8 cellular contexts compared by ENCODE assay signal in genomic region chr4:76949293-76950051, GRCh38.
DNase-seq lines count a peak whose midpoint lies in the region; ATAC-seq and TF ChIP-seq lines count a peak whose summit lies in the region.

TSS of gene SEPTIN11 (plus strand) at chr4:76949752. CDS start at chr4:76949904, 152 bp downstream.

- DNase-seq in AG08395 (ENCODE audit: low spot score) (peak; percentile 96), NCI-H345 (lab: John Stamatoyannopoulos, UW) (peak; percentile 70), caudate nucleus (lab: John Stamatoyannopoulos, UW) (peak in 60 of 61 donors; percentile 16 to 93 (median 86)), iris pigment epithelial cell (ENCODE audit: low read depth) (peak; percentile 96)
- DNase-seq in activated CD4-positive, CD25-positive, alpha-beta regulatory T cell (lab: John Stamatoyannopoulos, UW) = peak; percentile 70 to 73 (median 72)
- DNase-seq in stimulated activated CD4-positive, alpha-beta T cell treated with anti-CD3 and anti-CD28 coated beads, Interleukin-12 subunit alpha, Interleukin-12 subunit beta, amount 100 ng/mL, for 24 hours (ENCODE audit: low read depth in 2 of 2) = peak; percentile 53 to 62

- peak; percentile 99 for TF ChIP-seq POLR2A in GM18951 (IDR thresholded peaks at IDR 0.05; ENCODE audit: extremely low read depth, insufficient read depth, insufficient read length)

- peak within 1 kb of the TSS; percentile 86 for H3K27ac ChIP-seq in caudate nucleus (ENCODE audit: low read depth, low read length)

- ATAC-seq in HG03175 (IDR thresholded peaks at IDR 0.05; ENCODE audit: unreplicated experiment) = peak; percentile 73

- in situ Hi-C loops in GM18951 (cut with MboI; ENCODE audit: low sequenced_read_pairs, unreplicated experiment) = no loop called here

Comparison
In these comparisons a context has a peak if more than half of its experiments do, and no peak if none do; other contexts are left out.
1. Peak in every context shown above with its lines: DNase-seq, ATAC-seq and H3K27ac ChIP-seq.